11 cellular contexts compared by ENCODE assay signal in the genomic region with DNA sequence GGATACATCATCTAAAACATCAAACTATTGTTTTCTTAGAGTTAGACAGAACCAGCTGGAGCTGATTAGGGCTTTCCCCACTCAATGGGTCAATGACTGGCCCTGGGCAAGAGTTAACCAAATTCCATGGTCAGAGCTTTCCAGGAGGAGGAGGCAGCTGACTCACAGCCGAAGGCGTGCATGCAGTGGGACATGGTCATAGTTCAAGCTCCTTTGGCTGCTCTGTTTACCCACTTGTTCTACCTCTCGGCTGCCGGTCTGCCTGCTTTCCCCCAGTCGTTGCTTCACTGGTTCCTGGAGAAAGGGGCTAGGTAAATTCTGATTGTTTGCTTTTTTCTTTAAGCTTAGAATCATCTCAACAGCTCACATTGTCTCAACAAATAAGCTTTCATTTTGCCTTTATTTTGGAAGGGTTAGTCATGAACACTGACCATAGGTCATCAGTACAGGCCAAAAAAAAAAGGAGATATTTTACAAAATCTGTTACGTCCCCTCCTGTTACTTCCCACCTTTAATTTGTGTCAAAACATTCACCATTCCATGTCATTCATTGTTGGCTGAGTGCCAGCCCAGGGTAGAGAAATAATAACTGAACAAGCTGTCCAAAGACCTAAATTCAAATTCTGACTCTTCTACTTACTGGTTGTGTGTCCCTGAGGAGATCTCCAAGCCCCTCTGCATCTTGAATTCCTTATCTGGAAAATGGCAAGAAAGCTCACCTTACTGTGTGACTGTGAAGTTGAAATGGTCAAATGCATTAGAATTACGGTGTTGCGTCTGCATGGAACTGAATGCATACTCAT. TPM values are rescaled to one million over a fixed set of nuclear protein-coding genes. Genes with fewer than 3 reads are reported as not detected.
DNase-seq lines count a peak whose midpoint lies in the region; ATAC-seq and TF ChIP-seq lines count a peak whose summit lies in the region.
"Had no signal": no experiment of that assay in that cellular context is flagged by ENCODE, and none has a peak within 500 bp of the region (broad histone marks: within the 10 kb centered on the region; RNA-seq: fewer than 3 reads in every experiment).

No MANE protein-coding gene starts in this region.

- peaks cover 25% of the 10 kb centered on the region for H3K4me1 Mint-ChIP-seq in CD8-positive, alpha-beta T cell (ENCODE audit: low read depth)

- H3K4me3 Mint-ChIP-seq in CD8-positive, alpha-beta T cell, result no peak overlapping the region
- H3K4me3 Mint-ChIP-seq: activated naive CD8-positive, alpha-beta T cell treated with anti-CD3 and anti-CD28 coated beads, Interleukin-2, amount 50 U/mL, for 24 hours had no signal

- TF ChIP-seq CTCF in gastroesophageal sphincter (IDR thresholded peaks at IDR 0.05), result no peak
- TF ChIP-seq CTCF in CD8-positive, alpha-beta T cell (IDR thresholded peaks at IDR 0.05), result no peak

- H3K4me1 ChIP-seq in gastroesophageal sphincter (no peaks in the 10 kb centered on the region), skeletal muscle satellite cell (ENCODE audit: control insufficient read depth, insufficient read depth, low read length) (peaks cover 13% of the 10 kb centered on the region)
- peaks cover 23% of the 10 kb centered on the region for H3K4me1 ChIP-seq in CD8-positive, alpha-beta T cell (ENCODE audit: insufficient read depth, low read length)

- H3K27ac ChIP-seq in gastroesophageal sphincter, result no peak overlapping the region
- H3K27ac ChIP-seq in CD8-positive, alpha-beta T cell (ENCODE audit: low read depth, low read length), result no peak overlapping the region

- H3K27me3 ChIP-seq in gastroesophageal sphincter, result peaks cover 28% of the 10 kb centered on the region
- peaks cover 17% of the 10 kb centered on the region for H3K27me3 ChIP-seq in skeletal muscle satellite cell (ENCODE audit: control insufficient read depth, insufficient read depth, low read length)
- no peaks in the 10 kb centered on the region for H3K27me3 ChIP-seq in CD8-positive, alpha-beta T cell (ENCODE audit: insufficient read depth, low read length)

- H3K36me3 Mint-ChIP-seq in CD8-positive, alpha-beta T cell, result no peaks in the 10 kb centered on the region

- no peaks in the 10 kb centered on the region for H3K9me3 Mint-ChIP-seq in CD8-positive, alpha-beta T cell
- H3K9me3 Mint-ChIP-seq: activated naive CD8-positive, alpha-beta T cell treated with anti-CD3 and anti-CD28 coated beads, Interleukin-2, amount 50 U/mL, for 24 hours had no signal

- CTCF ChIA-PET in CD8-positive, alpha-beta T cell (lab: Charles Lee), result interaction anchor here (0.6 to 3.6 kb wide), 5 partner anchors 11 to 362 kb away, joined by 3 to 22 read pairs (median 7); no protein-coding TSS in a partner anchor

- H3K36me3 ChIP-seq in gastroesophageal sphincter (no peaks in the 10 kb centered on the region), skeletal muscle satellite cell (ENCODE audit: insufficient read depth, low read length) (no peaks in the 10 kb centered on the region)
- H3K36me3 ChIP-seq in CD8-positive, alpha-beta T cell (ENCODE audit: insufficient read depth, low read length), result no peaks in the 10 kb centered on the region

- intact Hi-C loops in CD8-positive, alpha-beta T cell (cut with DNase I, micrococcal nuclease), result no loop called here

- 57 to 70% methylated on average over 5 to 8 of the region's 8 CpGs for WGBS in gastroesophageal sphincter (ENCODE audit: low coverage in 1 of 2), 2 donors

- ATAC-seq in gastroesophageal sphincter (peak; percentile 78), HG02610 (IDR thresholded peaks at IDR 0.05; ENCODE audit: unreplicated experiment) (no peak)
- no peak for ATAC-seq in CD8-positive, alpha-beta T cell
- ATAC-seq: activated naive CD8-positive, alpha-beta T cell treated with anti-CD3 and anti-CD28 coated beads, Interleukin-2, amount 50 U/mL, for 24 hours had no signal

- POLR2A ChIA-PET in CD8-positive, alpha-beta T cell (lab: Charles Lee), result interaction anchor here (0.6 to 1.0 kb wide), 4 partner anchors 10 to 561 kb away, joined by 3 to 5 read pairs (median 3); no protein-coding TSS in a partner anchor

- no peak overlapping the region for H3K9ac ChIP-seq in skeletal muscle satellite cell (ENCODE audit: low read depth, low read length)

- H3K27me3 Mint-ChIP-seq in CD8-positive, alpha-beta T cell (ENCODE audit: low read depth), result peaks cover 10% of the 10 kb centered on the region

- no peaks in the 10 kb centered on the region for H3K9me3 ChIP-seq in gastroesophageal sphincter
- H3K9me3 ChIP-seq in skeletal muscle satellite cell (replicated peaks; ENCODE audit: low read length), result no peaks in the 10 kb centered on the region
- H3K9me3 ChIP-seq in CD8-positive, alpha-beta T cell (ENCODE audit: low read length), result no peaks in the 10 kb centered on the region

- peak overlapping the region; percentile 55 for H3K4me2 ChIP-seq in skeletal muscle satellite cell (ENCODE audit: low read length)

- TF ChIP-seq POLR2A in gastroesophageal sphincter (IDR thresholded peaks at IDR 0.05), result no peak

- TF ChIP-seq EP300 in gastroesophageal sphincter (IDR thresholded peaks at IDR 0.05), result no peak

- peak; percentile 5 for DNase-seq in GOT3 (lab: John Stamatoyannopoulos, UW)
- DNase-seq in SW480 (ENCODE audit: low spot score), result peak; percentile 36
- DNase-seq in GM19240 (ENCODE audit: insufficient read length, low spot score), result no peak
- no peak for DNase-seq in CD8-positive, alpha-beta T cell
- DNase-seq in NCI-H524 treated with DMSO at 0.1 percent for 48 hours (lab: John Stamatoyannopoulos, UW), result no peak
- DNase-seq: activated naive CD8-positive, alpha-beta T cell treated with anti-CD3 and anti-CD28 coated beads, Interleukin-2, amount 50 U/mL, for 24 hours; hypothalamus; NK-92 treated with Interleukin-12 subunit alpha and Interleukin-12 subunit beta, amount 100 ng/mL, for 24 hours had no signal

- H3K27ac Mint-ChIP-seq in CD8-positive, alpha-beta T cell, result no peak overlapping the region
- H3K27ac Mint-ChIP-seq: activated naive CD8-positive, alpha-beta T cell treated with anti-CD3 and anti-CD28 coated beads, Interleukin-2, amount 50 U/mL, for 24 hours had no signal

- H3K4me3 ChIP-seq in gastroesophageal sphincter (no peak overlapping the region), skeletal muscle satellite cell (ENCODE audit: low read length) (peak overlapping the region; percentile 13)
- no peak overlapping the region for H3K4me3 ChIP-seq in CD8-positive, alpha-beta T cell (ENCODE audit: low read depth, low read length)

RNA-seq across cellular contexts. Expression of a gene that starts 12.0 kb away (rescaled TPM):
- 1 to 10 TPM in 1 of 4 donors, not detected in 3; 1.3 TPM for total RNA-seq in gastroesophageal sphincter
- under 0.01 TPM in 2 replicates for total RNA-seq in skeletal muscle satellite cell (2012; rRNA removed)
- not detected for total RNA-seq in CD8-positive, alpha-beta T cell

Comparison
In these comparisons a context has a peak if more than half of its experiments do, and no peak if none do; other contexts are left out.
1. DNase-seq: peak in GOT3 (single experiment) and SW480 (single experiment); none in GM19240 (single experiment), CD8-positive, alpha-beta T cell (0 of 7) and NCI-H524 treated with DMSO at 0.1 percent for 48 hours (single experiment).